1 cellular context compared by ENCODE assay signal in the genomic region with DNA sequence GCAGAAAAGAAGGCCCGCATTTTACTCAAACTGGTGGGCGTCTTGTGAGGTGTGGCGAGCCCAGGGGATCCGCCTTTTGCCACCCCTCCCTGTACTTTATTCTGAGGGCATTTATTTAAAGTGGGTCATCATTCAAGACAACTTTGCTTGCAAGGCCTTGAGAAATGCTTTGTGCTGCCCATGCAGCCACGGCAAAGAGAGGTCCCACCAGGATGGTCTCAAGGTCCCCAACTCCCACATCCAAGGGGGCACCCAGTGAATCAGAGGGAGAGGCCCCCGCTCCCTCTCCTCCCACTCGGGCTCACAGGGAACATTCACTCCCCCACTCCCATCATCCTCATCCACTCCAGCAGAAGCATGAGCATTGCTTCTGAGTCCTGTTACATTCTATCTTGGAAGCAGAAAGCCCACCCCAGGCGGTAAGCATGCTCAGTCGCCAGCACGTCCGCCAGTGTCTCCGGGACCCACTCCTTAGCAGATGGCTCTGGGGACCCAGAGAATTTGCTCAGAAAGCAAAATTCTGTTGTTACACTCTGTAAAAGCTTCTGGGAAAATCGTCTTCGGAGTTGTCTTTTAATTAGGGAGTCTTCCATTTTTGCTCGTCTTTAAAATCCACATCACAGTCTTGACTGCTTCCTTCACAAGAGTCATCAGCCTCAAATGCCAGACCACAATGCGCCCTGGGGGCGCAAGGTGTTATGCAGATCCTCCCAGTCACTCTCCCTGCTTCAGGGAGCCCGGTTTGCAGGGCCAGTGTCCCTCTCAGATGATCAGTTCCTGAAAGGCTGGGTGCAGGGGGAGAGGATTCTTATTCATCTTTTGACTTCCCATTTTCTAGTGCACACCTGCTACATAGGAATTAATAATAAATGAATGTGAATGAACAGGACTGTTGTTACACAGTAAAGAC.
TF ChIP-seq lines count a peak whose summit lies in the region.

No MANE protein-coding gene starts in this region.

TF ChIP-seq in K562, 482 proteins besides CTCF, POLR2A, EP300 and RAD21:
- TF ChIP-seq, protein P1, sequence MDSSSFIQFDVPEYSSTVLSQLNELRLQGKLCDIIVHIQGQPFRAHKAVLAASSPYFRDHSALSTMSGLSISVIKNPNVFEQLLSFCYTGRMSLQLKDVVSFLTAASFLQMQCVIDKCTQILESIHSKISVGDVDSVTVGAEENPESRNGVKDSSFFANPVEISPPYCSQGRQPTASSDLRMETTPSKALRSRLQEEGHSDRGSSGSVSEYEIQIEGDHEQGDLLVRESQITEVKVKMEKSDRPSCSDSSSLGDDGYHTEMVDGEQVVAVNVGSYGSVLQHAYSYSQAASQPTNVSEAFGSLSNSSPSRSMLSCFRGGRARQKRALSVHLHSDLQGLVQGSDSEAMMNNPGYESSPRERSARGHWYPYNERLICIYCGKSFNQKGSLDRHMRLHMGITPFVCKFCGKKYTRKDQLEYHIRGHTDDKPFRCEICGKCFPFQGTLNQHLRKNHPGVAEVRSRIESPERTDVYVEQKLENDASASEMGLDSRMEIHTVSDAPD (CRISPR knock-in tag; IDR thresholded peaks at IDR 0.05): no peak
- TF ChIP-seq MED1 (CRISPR knock-in tag; IDR thresholded peaks at IDR 0.05; ENCODE audit: borderline replicate concordance) (no peak), FOSL1 (tag; conservative IDR thresholded peaks at IDR 0.05) (no peak), ZNF512 (tag; IDR thresholded peaks at IDR 0.05) (no peak), ATF1 (CRISPR knock-in tag; IDR thresholded peaks at IDR 0.05) (no peak), ATF1 (tag; IDR thresholded peaks at IDR 0.05) (no peak), FOS (IDR thresholded peaks at IDR 0.05; ENCODE audit: extremely low read depth, insufficient read length) (no peak), RAD51 (IDR thresholded peaks at IDR 0.05; ENCODE audit: borderline replicate concordance, low read depth) (no peak), ZNF384 (IDR thresholded peaks at IDR 0.05; ENCODE audit: low read depth, low read length) (no peak), KLF13 (tag; IDR thresholded peaks at IDR 0.05; ENCODE audit: borderline replicate concordance, low read depth) (no peak), PTBP1 (IDR thresholded peaks at IDR 0.05; ENCODE audit: low read depth, low read length) (no peak)
- TF ChIP-seq, protein P2, sequence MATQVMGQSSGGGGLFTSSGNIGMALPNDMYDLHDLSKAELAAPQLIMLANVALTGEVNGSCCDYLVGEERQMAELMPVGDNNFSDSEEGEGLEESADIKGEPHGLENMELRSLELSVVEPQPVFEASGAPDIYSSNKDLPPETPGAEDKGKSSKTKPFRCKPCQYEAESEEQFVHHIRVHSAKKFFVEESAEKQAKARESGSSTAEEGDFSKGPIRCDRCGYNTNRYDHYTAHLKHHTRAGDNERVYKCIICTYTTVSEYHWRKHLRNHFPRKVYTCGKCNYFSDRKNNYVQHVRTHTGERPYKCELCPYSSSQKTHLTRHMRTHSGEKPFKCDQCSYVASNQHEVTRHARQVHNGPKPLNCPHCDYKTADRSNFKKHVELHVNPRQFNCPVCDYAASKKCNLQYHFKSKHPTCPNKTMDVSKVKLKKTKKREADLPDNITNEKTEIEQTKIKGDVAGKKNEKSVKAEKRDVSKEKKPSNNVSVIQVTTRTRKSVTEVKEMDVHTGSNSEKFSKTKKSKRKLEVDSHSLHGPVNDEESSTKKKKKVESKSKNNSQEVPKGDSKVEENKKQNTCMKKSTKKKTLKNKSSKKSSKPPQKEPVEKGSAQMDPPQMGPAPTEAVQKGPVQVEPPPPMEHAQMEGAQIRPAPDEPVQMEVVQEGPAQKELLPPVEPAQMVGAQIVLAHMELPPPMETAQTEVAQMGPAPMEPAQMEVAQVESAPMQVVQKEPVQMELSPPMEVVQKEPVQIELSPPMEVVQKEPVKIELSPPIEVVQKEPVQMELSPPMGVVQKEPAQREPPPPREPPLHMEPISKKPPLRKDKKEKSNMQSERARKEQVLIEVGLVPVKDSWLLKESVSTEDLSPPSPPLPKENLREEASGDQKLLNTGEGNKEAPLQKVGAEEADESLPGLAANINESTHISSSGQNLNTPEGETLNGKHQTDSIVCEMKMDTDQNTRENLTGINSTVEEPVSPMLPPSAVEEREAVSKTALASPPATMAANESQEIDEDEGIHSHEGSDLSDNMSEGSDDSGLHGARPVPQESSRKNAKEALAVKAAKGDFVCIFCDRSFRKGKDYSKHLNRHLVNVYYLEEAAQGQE (CRISPR knock-in tag; IDR thresholded peaks at IDR 0.05; ENCODE audit: low read depth): no peak
TF ChIP-seq in K562: peak in this region for 0.
